Comparison of ENCODE assay signal across 14 cellular contexts in genomic region chr12:27618836-27619235, GRCh38.
A peak's percentile ranks its signal among the peaks of the same experiment; 100 is the strongest.
DNase-seq lines count a peak whose midpoint lies in the region; ATAC-seq and TF ChIP-seq lines count a peak whose summit lies in the region.
"Had no signal": no experiment of that assay in that cellular context is flagged by ENCODE, and none has a peak within 500 bp of the region (broad histone marks: within the 10 kb centered on the region; RNA-seq: fewer than 3 reads in every experiment).

No MANE protein-coding gene starts in this region.

- no TSS peak for BruUV-seq in Panc1 (replicated peaks; lab: Mats Ljungman, UMichigan)

- H3K9ac ChIP-seq in trophoblast cell (ENCODE audit: low read length) = no peak overlapping the region

- peak overlapping the region; percentile 87 for H3K27ac Mint-ChIP-seq in chondrocyte (ENCODE audit: unreplicated experiment)

- peak overlapping the region; percentile 42 for H2BK5ac ChIP-seq in trophoblast cell (ENCODE audit: low read depth, low read length, poor library complexity)

- intact Hi-C loops in Panc1 (cut with micrococcal nuclease; ENCODE audit: unreplicated experiment) = no loop called here

- H3K36me3 Mint-ChIP-seq in chondrocyte (ENCODE audit: low read depth) = peaks cover 2% of the 10 kb centered on the region
- H3K36me3 Mint-ChIP-seq: CD14-positive monocyte had no signal

- H3K27me3 ChIP-seq in Panc1 (ENCODE audit: control insufficient read depth, insufficient read depth, low read length) (no peaks in the 10 kb centered on the region), trophoblast cell (ENCODE audit: insufficient read depth, low read length) (no peaks in the 10 kb centered on the region)
- H3K27me3 ChIP-seq: body of pancreas, thyroid gland had no signal

- POLR2A ChIA-PET in Panc1 (lab: Charles Lee) = interaction anchor here (0.6 kb wide), 2 partner anchors 69 to 91 kb away, joined by 3 to 6 read pairs; no protein-coding TSS in a partner anchor

- H3K4me3 Mint-ChIP-seq in chondrocyte (ENCODE audit: unreplicated experiment) = no peak overlapping the region
- H3K4me3 Mint-ChIP-seq: CD14-positive monocyte had no signal

- peak overlapping the region; percentile 19 for H2BK12ac ChIP-seq in trophoblast cell (ENCODE audit: low read length)

- H3K9me3 Mint-ChIP-seq in chondrocyte (ENCODE audit: low read depth) = no peaks in the 10 kb centered on the region

- H3K14ac ChIP-seq in trophoblast cell (ENCODE audit: low read length) = peak overlapping the region; percentile 78

- peak overlapping the region; percentile 81 for H3K4ac ChIP-seq in trophoblast cell (ENCODE audit: low read depth, low read length)

- no peak for ATAC-seq in Panc1

- no peak for TF ChIP-seq CTCF in Panc1 (IDR thresholded peaks at IDR 0.05)
- TF ChIP-seq CTCF in chondrocyte (IDR thresholded peaks at IDR 0.05) = no peak

- no peaks in the 10 kb centered on the region for H3K27me3 Mint-ChIP-seq in chondrocyte (ENCODE audit: low read depth)

- H3K36me3 ChIP-seq in Panc1 (ENCODE audit: control insufficient read depth, insufficient read depth, low read length) (no peaks in the 10 kb centered on the region), trophoblast cell (ENCODE audit: control insufficient read depth in 1 of 2, insufficient read depth in 2 of 2, low read length in 2 of 2) (no peaks in the 10 kb centered on the region)
- H3K36me3 ChIP-seq: thyroid gland had no signal

- no peak overlapping the region for H3K4me2 ChIP-seq in trophoblast cell (ENCODE audit: low read length)

- peaks cover 2% of the 10 kb centered on the region for H3K79me2 ChIP-seq in trophoblast cell (ENCODE audit: control insufficient read depth, insufficient read depth, low read length, poor library complexity)

- CTCF ChIA-PET in Panc1 (lab: Charles Lee) = no interaction called here

- no CpG with 5 or more reads among the region's 7 CpGs for WGBS in trophoblast cell (ENCODE audit: extremely low coverage, insufficient coverage, insufficient read length)

- peak overlapping the region; percentile 9 for H3K18ac ChIP-seq in trophoblast cell (ENCODE audit: low read length)

- no peak overlapping the region for H2AFZ ChIP-seq in trophoblast cell (ENCODE audit: insufficient read depth, low read length, poor library complexity)

- H3K27ac ChIP-seq in Panc1 (ENCODE audit: low read length) = peak overlapping the region; percentile 66
- peak overlapping the region; percentile 78 for H3K27ac ChIP-seq in trophoblast cell (ENCODE audit: low read depth, low read length)
- H3K27ac ChIP-seq: body of pancreas had no signal

- peaks cover 51% of the 10 kb centered on the region for H3K4me1 ChIP-seq in Panc1 (ENCODE audit: control insufficient read depth, insufficient read depth, low read length)
- peaks cover 22 to 41% of the 10 kb centered on the region in 2 experiments for H3K4me1 ChIP-seq in trophoblast cell (ENCODE audit: control insufficient read depth in 1 of 2, insufficient read depth in 2 of 2, low read length in 2 of 2)

- H2AK5ac ChIP-seq in trophoblast cell (ENCODE audit: low read length) = peak overlapping the region; percentile 19

- H3K9me3 ChIP-seq in Panc1 (ENCODE audit: control insufficient read depth, insufficient read depth, low read depth, low read length) (no peaks in the 10 kb centered on the region), trophoblast cell (ENCODE audit: insufficient read depth, low read depth, low read length) (no peaks in the 10 kb centered on the region)
- H3K9me3 ChIP-seq: body of pancreas, thyroid gland had no signal

- H4K12ac ChIP-seq in trophoblast cell (ENCODE audit: low read depth, low read length) = no peak overlapping the region

- no peak overlapping the region for H3K4me3 ChIP-seq in Panc1 (ENCODE audit: low read depth in 2 of 2, low read length in 2 of 2)
- H3K4me3 ChIP-seq in trophoblast cell (ENCODE audit: low read depth, low read length) = no peak overlapping the region
- H3K4me3 ChIP-seq: body of pancreas, skin epidermis, thyroid gland had no signal

- peak overlapping the region; percentile 25 for H2BK120ac ChIP-seq in trophoblast cell (ENCODE audit: insufficient read depth, low read length, poor library complexity)

- peaks cover 85% of the 10 kb centered on the region for H3K4me1 Mint-ChIP-seq in chondrocyte (ENCODE audit: low read depth)

- H3K79me1 ChIP-seq in trophoblast cell (ENCODE audit: low read length) = peaks cover 29% of the 10 kb centered on the region

- H4K8ac ChIP-seq in trophoblast cell (ENCODE audit: low read depth, low read length) = peak overlapping the region; percentile 53

- DNase-seq in EL (peak; percentile 11), Panc1 (ENCODE audit: low read depth, low spot score) (no peak), chondrocyte (ENCODE audit: low spot score) (no peak), trophoblast cell (no peak), NCI-H748 treated with DMSO at 0.1 percent for 48 hours (lab: John Stamatoyannopoulos, UW) (no peak), NCI-H1105 (lab: John Stamatoyannopoulos, UW) (no peak)
- DNase-seq in stimulated activated CD8-positive, alpha-beta memory T cell treated with anti-CD3 and anti-CD28 coated beads, Interleukin-4, amount 100 ng/mL, for 48 hours = no peak
- DNase-seq: activated effector memory CD4-positive, alpha-beta T cell treated with anti-CD3 and anti-CD28 coated beads, Interleukin-2, amount 50 U/mL, for 16 hours; body of pancreas; NCI-H2107; NCI-H774; thyroid gland had no signal

- H4K91ac ChIP-seq in trophoblast cell (ENCODE audit: low read depth, low read length) = peak overlapping the region; percentile 79

- in situ Hi-C loops in Panc1 (cut with HindIII; ENCODE audit: low pct_unique_long_range_greater_than_20kb, low sequenced_read_pairs) = no loop called here

- no peak overlapping the region for H3K23ac ChIP-seq in trophoblast cell (ENCODE audit: low read length)
